Comparison of ENCODE assay signal across 22 cellular contexts in the genomic region with DNA sequence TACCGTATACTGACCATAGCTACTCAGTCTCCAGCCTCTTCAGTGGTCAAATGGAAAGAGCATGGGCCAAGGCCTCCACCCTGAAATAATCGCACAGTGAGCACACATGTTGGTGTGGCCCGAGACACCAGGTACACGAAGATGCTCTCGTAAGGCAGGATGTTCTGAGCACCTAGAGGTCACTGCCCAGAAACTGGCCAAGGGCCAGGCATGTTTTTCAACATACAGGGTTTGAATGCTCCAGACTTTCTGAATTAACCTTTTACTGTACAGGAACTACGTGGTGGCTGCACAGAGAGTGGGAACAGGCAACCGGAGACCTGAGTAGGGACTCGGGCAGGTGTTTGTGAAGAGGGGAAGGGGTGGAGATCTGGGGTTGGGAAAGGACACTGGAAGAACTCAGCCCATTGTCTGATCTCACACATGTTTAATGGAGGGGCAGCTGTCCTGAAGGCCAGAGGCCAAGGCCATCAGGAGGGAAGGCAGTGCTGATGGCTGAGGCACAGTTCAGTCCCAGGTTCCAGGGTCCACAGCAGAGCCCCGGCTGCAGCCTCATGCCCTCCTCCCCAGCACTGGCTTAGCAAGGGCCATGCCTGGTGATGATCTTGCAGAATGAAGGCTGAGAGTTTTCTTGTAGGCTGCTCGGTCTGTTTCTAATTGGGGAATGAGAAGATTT. TPM values are rescaled to one million over a fixed set of nuclear protein-coding genes. Genes with fewer than 3 reads are reported as not detected.
DNase-seq lines count a peak whose midpoint lies in the region; ATAC-seq, FAIRE-seq and TF ChIP-seq lines count a peak whose summit lies in the region.
"Had no signal": no experiment of that assay in that cellular context is flagged by ENCODE, and none has a peak within 500 bp of the region (broad histone marks: within the 10 kb centered on the region; RNA-seq: fewer than 3 reads in every experiment).

No MANE protein-coding gene starts in this region.

- H2BK120ac ChIP-seq in trophoblast cell (ENCODE audit: insufficient read depth, low read length, poor library complexity), result no peak overlapping the region

- H3K9me3 ChIP-seq in right atrium auricular region (no peaks in the 10 kb centered on the region), HepG2 (ENCODE audit: low read length) (no peaks in the 10 kb centered on the region), trophoblast cell (ENCODE audit: insufficient read depth, low read depth, low read length) (peaks cover 3% of the 10 kb centered on the region)
- H3K9me3 ChIP-seq: A549, Caco-2, HAP-1 had no signal

- no peaks in the 10 kb centered on the region for H3K36me3 ChIP-seq in right atrium auricular region
- H3K36me3 ChIP-seq in HepG2 (replicated peaks in 1 of 2; ENCODE audit: control insufficient read depth in 1 of 2, insufficient read depth in 2 of 2, low read length in 2 of 2), result no peaks in the 10 kb centered on the region
- no peaks in the 10 kb centered on the region for H3K36me3 ChIP-seq in trophoblast cell (ENCODE audit: control insufficient read depth in 1 of 2, insufficient read depth in 2 of 2, low read length in 2 of 2)
- H3K36me3 ChIP-seq: HAP-1 had no signal

- H2BK5ac ChIP-seq in trophoblast cell (ENCODE audit: low read depth, low read length, poor library complexity), result no peak overlapping the region

- ATAC-seq in left ventricle myocardium superior (no peak), HepG2 (peak; percentile 67), GM18502 (IDR thresholded peaks at IDR 0.05; ENCODE audit: poor library complexity, unreplicated experiment) (no peak)
- ATAC-seq: A549 had no signal

- in situ Hi-C loops in HepG2 (cut with HindIII; ENCODE audit: extremely low pct_ligation_motif_present, low pct_unique_long_range_greater_than_20kb), result no loop called here

- POLR2A ChIA-PET in HepG2 (lab: Yijun Ruan, JAX), result no interaction called here

- H3K14ac ChIP-seq in trophoblast cell (ENCODE audit: low read length), result no peak overlapping the region

- TF ChIP-seq RAD21 in HepG2 (CRISPR knock-in tag; IDR thresholded peaks at IDR 0.05), result no peak

- H3K4me1 ChIP-seq in right atrium auricular region (no peaks in the 10 kb centered on the region), HepG2 (ENCODE audit: insufficient read depth, low read length) (peaks cover 23% of the 10 kb centered on the region), trophoblast cell (ENCODE audit: control insufficient read depth in 1 of 2, insufficient read depth in 2 of 2, low read length in 2 of 2) (peaks cover 5 to 8% of the 10 kb centered on the region in 2 experiments)
- H3K4me1 ChIP-seq: Caco-2 had no signal

- H2AFZ ChIP-seq in HepG2 (ENCODE audit: low read length) (no peak overlapping the region), trophoblast cell (ENCODE audit: insufficient read depth, low read length, poor library complexity) (no peak overlapping the region)

- DNase-seq in right atrium auricular region (ENCODE audit: low spot score) (peak; percentile 28), left ventricle myocardium superior (no peak), HepG2 (ENCODE audit: low spot score) (no peak), trophoblast cell (no peak), HTR-8/SVneo (ENCODE audit: insufficient read length, low spot score) (no peak), NCI-H345 (lab: John Stamatoyannopoulos, UW) (no peak)
- DNase-seq: AML-193, Caco-2, DMS79, GDM1, KBM-7 had no signal

- H3K4me3 ChIP-seq in right atrium auricular region (no peak overlapping the region), HepG2 (replicated peaks in 1 of 3; ENCODE audit: insufficient read depth in 1 of 3, low read depth in 2 of 3, low read length in 3 of 3) (no peak overlapping the region), trophoblast cell (ENCODE audit: low read depth, low read length) (peak overlapping the region; percentile 27)
- H3K4me3 ChIP-seq: A549, HAP-1 had no signal

- H3K4ac ChIP-seq in trophoblast cell (ENCODE audit: low read depth, low read length), result no peak overlapping the region

- no peak for TF ChIP-seq CTCF in right atrium auricular region (IDR thresholded peaks at IDR 0.05)
- no peak for TF ChIP-seq CTCF in HepG2 (CRISPR knock-in tag; IDR thresholded peaks at IDR 0.05)

- no peak overlapping the region for H4K12ac ChIP-seq in trophoblast cell (ENCODE audit: low read depth, low read length)

- no peak overlapping the region for H3K18ac ChIP-seq in trophoblast cell (ENCODE audit: low read length)

- no TSS peak for BruUV-seq in HepG2 (replicated peaks; lab: Mats Ljungman, UMichigan)

- H3K27ac ChIP-seq in right atrium auricular region (no peak overlapping the region), HepG2 (ENCODE audit: extremely low read length, insufficient read depth, low read length) (no peak overlapping the region), trophoblast cell (ENCODE audit: low read depth, low read length) (no peak overlapping the region)
- H3K27ac ChIP-seq: 22Rv1, A549 had no signal

- H3K23ac ChIP-seq in trophoblast cell (ENCODE audit: low read length), result no peak overlapping the region

- H3K27me3 ChIP-seq in right atrium auricular region (no peaks in the 10 kb centered on the region), HepG2 (ENCODE audit: control insufficient read depth in 1 of 2, insufficient read depth in 2 of 2, low read length in 2 of 2) (peaks cover 0 to 28% of the 10 kb centered on the region in 2 experiments; a peak in 2 of 5 replicates), trophoblast cell (ENCODE audit: insufficient read depth, low read length) (no peaks in the 10 kb centered on the region)

- H2AK5ac ChIP-seq in trophoblast cell (ENCODE audit: low read length), result no peak overlapping the region

- H4K20me1 ChIP-seq in HepG2 (ENCODE audit: insufficient read depth, low read length), result no peaks in the 10 kb centered on the region

- FAIRE-seq in HepG2 (lab: Jason Lieb, UNC), result no peak
- no peak for FAIRE-seq in HTR-8/SVneo (lab: Jason Lieb, UNC)
- FAIRE-seq: A549, D721Med, GM12892 had no signal

- H3K4me2 ChIP-seq in HepG2 (ENCODE audit: low read depth, low read length) (peak overlapping the region; percentile 9; the same call in 1 of the 2 replicates), trophoblast cell (ENCODE audit: low read length) (no peak overlapping the region)
- H3K4me2 ChIP-seq: A549 had no signal

- no peak for TF ChIP-seq POLR2A in HepG2 (IDR thresholded peaks at IDR 0.05; ENCODE audit: insufficient read depth in 1 of 2, low read depth in 2 of 2, low read length in 2 of 2)

- H3K9ac ChIP-seq in HepG2 (ENCODE audit: insufficient read depth, low read depth, low read length) (no peak overlapping the region), trophoblast cell (ENCODE audit: low read length) (no peak overlapping the region)

- no peaks in the 10 kb centered on the region for H3K79me1 ChIP-seq in trophoblast cell (ENCODE audit: low read length)

- H3K79me2 ChIP-seq in HepG2 (ENCODE audit: insufficient read depth, low read length) (no peaks in the 10 kb centered on the region), trophoblast cell (ENCODE audit: control insufficient read depth, insufficient read depth, low read length, poor library complexity) (no peaks in the 10 kb centered on the region)

- no peak overlapping the region for H4K91ac ChIP-seq in trophoblast cell (ENCODE audit: low read depth, low read length)

- 24% methylated on average over 9 of the region's 10 CpGs for WGBS in HepG2 (ENCODE audit: low lambda C conversion rate)
- WGBS in trophoblast cell (ENCODE audit: extremely low coverage, insufficient coverage, insufficient read length), result no CpG with 5 or more reads among the region's 10 CpGs

- no peak overlapping the region for H4K8ac ChIP-seq in trophoblast cell (ENCODE audit: low read depth, low read length)

- CTCF ChIA-PET in HepG2 (lab: Yijun Ruan, JAX; ENCODE audit: low intra/inter-chr PET ratio, low total read pairs), result no interaction called here

- H2BK12ac ChIP-seq in trophoblast cell (ENCODE audit: low read length), result no peak overlapping the region

- TF ChIP-seq EP300 in HepG2 (IDR thresholded peaks at IDR 0.05; ENCODE audit: low read depth in 2 of 2, low read length in 2 of 2), result no peak
- no peak for TF ChIP-seq EP300 in HepG2 (CRISPR knock-in tag; IDR thresholded peaks at IDR 0.05; ENCODE audit: borderline replicate concordance)

- intact Hi-C loops in left ventricle myocardium superior (cut with micrococcal nuclease), result no loop called here
- intact Hi-C loops in HepG2 (cut with micrococcal nuclease; ENCODE audit: unreplicated experiment), result no loop called here

RNA-seq across cellular contexts. Expression of a gene that starts 48.5 kb away (rescaled TPM):
- 1 to 10 TPM; 1.3 to 2.2 TPM for total RNA-seq in right atrium auricular region
- 1.4 TPM for total RNA-seq in left ventricle myocardium superior
- total RNA-seq in HepG2 (2016; rRNA removed; fragmentation: Illumina TruSeq; extraction: Trizol), result 4.3 and 5.9 TPM in 2 replicates
- 2.6 and 3.4 TPM in 2 replicates for total RNA-seq in HepG2 (2016; cell fraction: cytosol; rRNA removed; fragmentation: Illumina TruSeq; extraction: Trizol; ENCODE audit: low read depth)
- 4.7 and 4.8 TPM in 2 replicates for total RNA-seq in HepG2 (2016; cell fraction: insoluble cytoplasmic fraction; rRNA removed; fragmentation: Illumina TruSeq; extraction: Trizol)
- 3.3 and 4.8 TPM in 2 replicates for total RNA-seq in HepG2 (2016; cell fraction: membrane; rRNA removed; fragmentation: Illumina TruSeq; extraction: Trizol)
- total RNA-seq in HepG2 (2016; cell fraction: nucleus; rRNA removed; fragmentation: Illumina TruSeq; extraction: Trizol), result 18.3 and 18.4 TPM in 2 replicates
- 7.6 and 7.7 TPM in 2 replicates for polyA plus RNA-seq in HepG2 (2011; rRNA removed)
- 0.44 and 0.48 TPM in 2 replicates for polyA plus RNA-seq in HepG2 (2011; cell fraction: cytosol; rRNA removed)
- polyA plus RNA-seq in HepG2 (2011; cell fraction: nucleus; rRNA removed), result 11.2 and 13.8 TPM in 2 replicates
- 1.5 and 3.2 TPM in 2 replicates for polyA plus RNA-seq in HepG2 (2012)
- polyA plus RNA-seq in HepG2 (2016; cell fraction: cytosol; fragmentation: Illumina TruSeq; extraction: Trizol; ENCODE audit: low read depth), result 0.05 and 0.08 TPM in 2 replicates
- polyA plus RNA-seq in HepG2 (2016; cell fraction: insoluble cytoplasmic fraction; fragmentation: Illumina TruSeq; extraction: Trizol; ENCODE audit: low read depth), result 3.4 and 4.2 TPM in 2 replicates
- polyA plus RNA-seq in HepG2 (2016; cell fraction: membrane; fragmentation: Illumina TruSeq; extraction: Trizol; ENCODE audit: low read depth), result 0.14 and 0.19 TPM in 2 replicates
- polyA plus RNA-seq in HepG2 (2016; cell fraction: nucleus; fragmentation: Illumina TruSeq; extraction: Trizol; ENCODE audit: insufficient read depth, low read depth), result 13.6 and 16.1 TPM in 2 replicates
- 5.3 and 5.4 TPM in 2 replicates for polyA minus RNA-seq in HepG2 (2011; rRNA and poly(A)+ RNA removed; ENCODE audit: low replicate concordance)
- polyA minus RNA-seq in HepG2 (2011; cell fraction: cytosol; rRNA and poly(A)+ RNA removed), result 3.0 and 4.0 TPM in 2 replicates
- polyA minus RNA-seq in HepG2 (2011; cell fraction: nucleus; rRNA and poly(A)+ RNA removed), result 38.9 and 55.6 TPM in 2 replicates
- polyA plus RNA-seq in trophoblast cell (2013), result 2.9 and 3.7 TPM in 2 replicates
- total RNA-seq: HT1080 had no signal
- polyA plus RNA-seq: BJ, IgD-negative memory B cell had no signal

RNA-seq across cellular contexts. Expression of a gene that starts 51.0 kb away (rescaled TPM):
- total RNA-seq in right atrium auricular region (not detected), left ventricle myocardium superior (not detected), HepG2 (2016; rRNA removed; fragmentation: Illumina TruSeq; extraction: Trizol) (not detected in 2 replicates)
- total RNA-seq in HepG2 (2016; cell fraction: cytosol; rRNA removed; fragmentation: Illumina TruSeq; extraction: Trizol; ENCODE audit: low read depth), result not detected in 2 replicates
- not detected in 2 replicates for total RNA-seq in HepG2 (2016; cell fraction: insoluble cytoplasmic fraction; rRNA removed; fragmentation: Illumina TruSeq; extraction: Trizol)
- not detected in 2 replicates for total RNA-seq in HepG2 (2016; cell fraction: membrane; rRNA removed; fragmentation: Illumina TruSeq; extraction: Trizol)
- not detected in 2 replicates for total RNA-seq in HepG2 (2016; cell fraction: nucleus; rRNA removed; fragmentation: Illumina TruSeq; extraction: Trizol)
- polyA plus RNA-seq in HepG2 (2011; rRNA removed), result not detected in 2 replicates
- not detected in 2 replicates for polyA plus RNA-seq in HepG2 (2011; cell fraction: cytosol; rRNA removed)
- not detected in 2 replicates for polyA plus RNA-seq in HepG2 (2011; cell fraction: nucleus; rRNA removed)
- polyA plus RNA-seq in HepG2 (2012), result not detected in 2 replicates
- polyA plus RNA-seq in HepG2 (2016; cell fraction: cytosol; fragmentation: Illumina TruSeq; extraction: Trizol; ENCODE audit: low read depth), result not detected in 2 replicates
- not detected in 2 replicates for polyA plus RNA-seq in HepG2 (2016; cell fraction: insoluble cytoplasmic fraction; fragmentation: Illumina TruSeq; extraction: Trizol; ENCODE audit: low read depth)
- not detected in 2 replicates for polyA plus RNA-seq in HepG2 (2016; cell fraction: membrane; fragmentation: Illumina TruSeq; extraction: Trizol; ENCODE audit: low read depth)
- polyA plus RNA-seq in HepG2 (2016; cell fraction: nucleus; fragmentation: Illumina TruSeq; extraction: Trizol; ENCODE audit: insufficient read depth, low read depth), result not detected in 2 replicates
- polyA minus RNA-seq in HepG2 (2011; rRNA and poly(A)+ RNA removed; ENCODE audit: low replicate concordance), result not detected in 2 replicates
- polyA minus RNA-seq in HepG2 (2011; cell fraction: cytosol; rRNA and poly(A)+ RNA removed), result not detected in 2 replicates
- not detected in 2 replicates for polyA minus RNA-seq in HepG2 (2011; cell fraction: nucleus; rRNA and poly(A)+ RNA removed)
- 0.10 TPM in 1 of 2 replicates, not detected in the other for polyA plus RNA-seq in trophoblast cell (2013)
- total RNA-seq: Caco-2, Daoy, H4, HT1080 had no signal
- polyA plus RNA-seq: A549, BJ, IgD-negative memory B cell had no signal
